Comparison of ENCODE assay signal across 17 cellular contexts in the genomic region with DNA sequence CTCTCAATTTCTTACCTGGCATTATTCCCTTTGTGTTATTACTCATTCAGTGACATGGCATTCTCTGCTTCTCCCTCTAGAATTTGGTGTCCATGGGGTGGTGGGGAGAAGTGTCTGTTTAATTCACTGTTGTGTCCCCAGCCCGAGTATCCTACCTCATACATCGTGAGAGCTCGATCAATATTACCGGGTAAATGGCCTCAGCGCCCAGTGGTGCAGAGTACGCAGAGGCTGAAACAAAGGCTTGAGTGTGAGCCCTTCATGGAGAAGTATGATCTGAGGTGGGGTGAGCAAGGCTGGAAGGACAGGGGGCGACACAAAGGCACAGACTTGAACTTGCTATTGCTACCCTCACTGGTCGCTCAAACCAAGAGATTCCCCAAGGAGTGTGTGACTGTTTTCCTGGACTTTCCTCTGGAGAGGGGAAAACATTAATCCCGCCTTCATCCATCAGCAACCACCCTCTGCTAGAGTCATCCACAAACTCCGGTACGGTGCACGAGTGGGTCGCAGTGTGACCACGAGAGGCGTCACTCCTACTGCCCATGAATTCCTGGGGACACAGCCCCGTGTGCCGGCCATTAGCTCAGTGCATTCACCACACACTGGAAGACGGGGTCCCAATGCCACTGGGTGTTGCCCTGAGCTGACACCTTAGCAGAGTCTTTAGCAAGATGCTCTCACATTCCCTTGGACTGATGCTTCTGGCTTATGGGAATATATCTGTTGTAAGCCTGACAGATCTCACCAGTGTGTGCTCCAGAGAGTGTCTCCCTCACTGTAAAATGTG. TPM values are rescaled to one million over a fixed set of nuclear protein-coding genes. Genes with fewer than 3 reads are reported as not detected.
A peak's percentile ranks its signal among the peaks of the same experiment; 100 is the strongest.
DNase-seq lines count a peak whose midpoint lies in the region; ATAC-seq, FAIRE-seq and TF ChIP-seq lines count a peak whose summit lies in the region.
"Had no signal": no experiment of that assay in that cellular context is flagged by ENCODE, and none has a peak within 500 bp of the region (broad histone marks: within the 10 kb centered on the region; RNA-seq: fewer than 3 reads in every experiment).

No MANE protein-coding gene starts in this region.

- TF ChIP-seq CTCF in HepG2 (CRISPR knock-in tag; IDR thresholded peaks at IDR 0.05), result peak; percentile 36; the same call in 1 of the 2 replicates
- no peak for TF ChIP-seq CTCF in right lobe of liver (IDR thresholded peaks at IDR 0.05)
- TF ChIP-seq CTCF in upper lobe of left lung (IDR thresholded peaks at IDR 0.05), result no peak

- peak; percentile 90 for ATAC-seq in HepG2
- ATAC-seq in right lobe of liver, result no peak
- peak; percentile 24 to 28 for ATAC-seq in upper lobe of left lung (ENCODE audit: low FRiP score in 2 of 2)
- ATAC-seq: GM12878, K562 had no signal

- DNase-seq in HepG2 (ENCODE audit: low spot score), result peak; percentile 21
- no peak for DNase-seq in right lobe of liver
- DNase-seq in mesendoderm, result no peak
- DNase-seq in upper lobe of left lung, result no peak
- DNase-seq in G401 (ENCODE audit: low spot score), result no peak
- no peak for DNase-seq in stimulated activated CD4-positive, alpha-beta T cell treated with anti-CD3 and anti-CD28 coated beads, Interleukin-1b, Interleukin-23, amount 100 ng/mL, for 48 hours
- DNase-seq in anterior cingulate cortex (lab: John Stamatoyannopoulos, UW), result no peak
- DNase-seq: 8988T; C1 segment of cervical spinal cord; Calu3; CD4-positive, alpha-beta T cell; DMS 273 treated with DMSO at 0.1 percent for 48 hours; GM23248; H9 had no signal

- no peak overlapping the region for H4K5ac ChIP-seq in mesendoderm (ENCODE audit: low read length)

- H3K56ac ChIP-seq in mesendoderm (ENCODE audit: low read length), result no peak overlapping the region

- H3K79me1 ChIP-seq in mesendoderm (ENCODE audit: low read length), result no peaks in the 10 kb centered on the region

- POLR2A ChIA-PET in HepG2 (lab: Yijun Ruan, JAX), result no interaction called here

- BruUV-seq in HepG2 (replicated peaks; lab: Mats Ljungman, UMichigan), result no TSS peak

- 17% methylated on average over 10 of the region's 18 CpGs for WGBS in HepG2 (ENCODE audit: low lambda C conversion rate)
- 55% methylated on average over 10 of the region's 18 CpGs for WGBS in right lobe of liver (ENCODE audit: insufficient coverage, low coverage, low lambda C conversion rate, missing lambda C conversion rate)
- WGBS in mesendoderm (ENCODE audit: extremely low coverage, insufficient coverage, low lambda C conversion rate), result no CpG with 5 or more reads among the region's 18 CpGs
- WGBS in upper lobe of left lung, 2 donors, result 93 to 94% methylated on average over 17 to 18 of the region's 18 CpGs

- peak overlapping the region; percentile 68 for H3K23ac ChIP-seq in mesendoderm (ENCODE audit: low read length)

- H3K18ac ChIP-seq in mesendoderm (ENCODE audit: low read length), result no peak overlapping the region

- peaks cover 9% of the 10 kb centered on the region; the same call in 1 of the 2 replicates for H3K9me3 ChIP-seq in HepG2 (ENCODE audit: low read length)
- peaks cover 0 to 3% (median 0%) of the 10 kb centered on the region in 4 donors for H3K9me3 ChIP-seq in right lobe of liver
- H3K9me3 ChIP-seq in upper lobe of left lung, result peaks cover 0 to 12% (median 8%) of the 10 kb centered on the region in 4 donors

- H2AFZ ChIP-seq in HepG2 (ENCODE audit: low read length), result no peak overlapping the region
- H2AFZ ChIP-seq: GM23248 had no signal

- H3K4me3 ChIP-seq in HepG2 (replicated peaks in 1 of 3; ENCODE audit: insufficient read depth in 1 of 3, low read depth in 2 of 3, low read length in 3 of 3), result no peak overlapping the region
- no peak overlapping the region for H3K4me3 ChIP-seq in right lobe of liver
- H3K4me3 ChIP-seq in mesendoderm (ENCODE audit: low read length), result no peak overlapping the region
- H3K4me3 ChIP-seq in upper lobe of left lung, result no peak overlapping the region
- H3K4me3 ChIP-seq: GM12878, GM23248, K562 had no signal

- no peak for TF ChIP-seq RAD21 in HepG2 (CRISPR knock-in tag; IDR thresholded peaks at IDR 0.05)

- H3K9ac ChIP-seq in HepG2 (ENCODE audit: insufficient read depth, low read depth, low read length) (no peak overlapping the region), mesendoderm (ENCODE audit: low read length) (no peak overlapping the region)
- H3K9ac ChIP-seq: GM23248 had no signal

- intact Hi-C loops in HepG2 (cut with micrococcal nuclease; ENCODE audit: unreplicated experiment), result no loop called here
- intact Hi-C loops in right lobe of liver (cut with DNase I), result no loop called here

- no peak for TF ChIP-seq EP300 in HepG2 (IDR thresholded peaks at IDR 0.05; ENCODE audit: low read depth in 2 of 2, low read length in 2 of 2)
- no peak for TF ChIP-seq EP300 in HepG2 (CRISPR knock-in tag; IDR thresholded peaks at IDR 0.05; ENCODE audit: borderline replicate concordance)
- TF ChIP-seq EP300 in upper lobe of left lung (IDR thresholded peaks at IDR 0.05), result no peak

- H3K79me2 ChIP-seq in HepG2 (ENCODE audit: insufficient read depth, low read length) (no peaks in the 10 kb centered on the region), mesendoderm (ENCODE audit: control insufficient read depth, insufficient read depth, low read length) (no peaks in the 10 kb centered on the region)

- H3K4me1 ChIP-seq in HepG2 (ENCODE audit: insufficient read depth, low read length) (peaks cover 35% of the 10 kb centered on the region), right lobe of liver (no peaks in the 10 kb centered on the region), mesendoderm (ENCODE audit: control insufficient read depth, low read depth, low read length) (peaks cover 8% of the 10 kb centered on the region), upper lobe of left lung (no peaks in the 10 kb centered on the region)

- H4K8ac ChIP-seq in mesendoderm (ENCODE audit: low read depth, low read length), result no peak overlapping the region

- no peak for TF ChIP-seq POLR2A in HepG2 (IDR thresholded peaks at IDR 0.05; ENCODE audit: insufficient read depth in 1 of 2, low read depth in 2 of 2, low read length in 2 of 2)
- TF ChIP-seq POLR2A in right lobe of liver (IDR thresholded peaks at IDR 0.05), result no peak
- no peak for TF ChIP-seq POLR2A in upper lobe of left lung (IDR thresholded peaks at IDR 0.05)

- CTCF ChIA-PET in HepG2 (lab: Yijun Ruan, JAX; ENCODE audit: low intra/inter-chr PET ratio, low total read pairs), result no interaction called here

- no peak overlapping the region for H2BK15ac ChIP-seq in mesendoderm (replicated peaks; ENCODE audit: low read depth)

- H2AK5ac ChIP-seq in mesendoderm (ENCODE audit: low read length), result no peak overlapping the region

- H2BK5ac ChIP-seq in mesendoderm (ENCODE audit: low read length), result no peak overlapping the region

- no peak overlapping the region for H3K4ac ChIP-seq in mesendoderm (ENCODE audit: low read depth, low read length)

- H3K36me3 ChIP-seq in HepG2 (replicated peaks in 1 of 2; ENCODE audit: control insufficient read depth in 1 of 2, insufficient read depth in 2 of 2, low read length in 2 of 2) (no peaks in the 10 kb centered on the region), right lobe of liver (no peaks in the 10 kb centered on the region), mesendoderm (ENCODE audit: control insufficient read depth, insufficient read depth, low read length) (no peaks in the 10 kb centered on the region), upper lobe of left lung (no peaks in the 10 kb centered on the region)

- H2BK120ac ChIP-seq in mesendoderm (ENCODE audit: low read depth, low read length), result no peak overlapping the region

- H3K27ac ChIP-seq in HepG2 (ENCODE audit: extremely low read length, insufficient read depth, low read length), result no peak overlapping the region
- no peak overlapping the region for H3K27ac ChIP-seq in right lobe of liver
- no peak overlapping the region for H3K27ac ChIP-seq in mesendoderm (ENCODE audit: low read depth, low read length)
- H3K27ac ChIP-seq in upper lobe of left lung, result no peak overlapping the region
- H3K27ac ChIP-seq: GM23248 had no signal

- no peaks in the 10 kb centered on the region for H4K20me1 ChIP-seq in HepG2 (ENCODE audit: insufficient read depth, low read length)

- peaks cover 7 to 33% of the 10 kb centered on the region in 2 experiments; a peak in 4 of 5 replicates for H3K27me3 ChIP-seq in HepG2 (ENCODE audit: control insufficient read depth in 1 of 2, insufficient read depth in 2 of 2, low read length in 2 of 2)
- H3K27me3 ChIP-seq in right lobe of liver, result no peaks in the 10 kb centered on the region
- no peaks in the 10 kb centered on the region for H3K27me3 ChIP-seq in mesendoderm (ENCODE audit: insufficient read depth, low read length, poor library complexity)
- H3K27me3 ChIP-seq in upper lobe of left lung, result no peaks in the 10 kb centered on the region

- in situ Hi-C loops in HepG2 (cut with HindIII; ENCODE audit: extremely low pct_ligation_motif_present, low pct_unique_long_range_greater_than_20kb), result no loop called here
- in situ Hi-C loops in G401 (cut with HindIII; ENCODE audit: low sequenced_read_pairs), result no loop called here

- no peak for FAIRE-seq in HepG2 (lab: Jason Lieb, UNC)
- FAIRE-seq: GM12878, GM18507, K562 had no signal

- H3K4me2 ChIP-seq in HepG2 (ENCODE audit: low read depth, low read length), result peak overlapping the region; percentile 25
- no peak overlapping the region for H3K4me2 ChIP-seq in mesendoderm (ENCODE audit: low read length)

RNA-seq across cellular contexts. Expression of a gene that starts 35.0 kb away (rescaled TPM):
- total RNA-seq in HepG2 (2016; rRNA removed; fragmentation: Illumina TruSeq; extraction: Trizol) (107 and 117 TPM in 2 replicates), right lobe of liver (100 to 1,000 TPM in 3 of 6 experiments, 10 to 100 TPM in 3; 67.0 to 283 (median 94.1) TPM), upper lobe of left lung (100 to 1,000 TPM in 5 of 6 donors, 10 to 100 TPM in 1; 23.0 to 404 (median 237) TPM)
- 18.0 and 19.0 TPM in 2 replicates for total RNA-seq in HepG2 (2016; cell fraction: cytosol; rRNA removed; fragmentation: Illumina TruSeq; extraction: Trizol; ENCODE audit: low read depth)
- 91.6 and 108 TPM in 2 replicates for total RNA-seq in HepG2 (2016; cell fraction: insoluble cytoplasmic fraction; rRNA removed; fragmentation: Illumina TruSeq; extraction: Trizol)
- 58.9 and 60.9 TPM in 2 replicates for total RNA-seq in HepG2 (2016; cell fraction: membrane; rRNA removed; fragmentation: Illumina TruSeq; extraction: Trizol)
- total RNA-seq in HepG2 (2016; cell fraction: nucleus; rRNA removed; fragmentation: Illumina TruSeq; extraction: Trizol), result 68.6 and 72.9 TPM in 2 replicates
- 126 and 136 TPM in 2 replicates for polyA plus RNA-seq in HepG2 (2011; rRNA removed)
- polyA plus RNA-seq in HepG2 (2011; cell fraction: cytosol; rRNA removed), result 73.2 and 112 TPM in 2 replicates
- polyA plus RNA-seq in HepG2 (2011; cell fraction: nucleus; rRNA removed), result 161 and 292 TPM in 2 replicates
- polyA plus RNA-seq in HepG2 (2012), result 60.9 and 65.2 TPM in 2 replicates
- polyA plus RNA-seq in HepG2 (2016; cell fraction: cytosol; fragmentation: Illumina TruSeq; extraction: Trizol; ENCODE audit: low read depth), result 10.4 and 11.6 TPM in 2 replicates
- polyA plus RNA-seq in HepG2 (2016; cell fraction: insoluble cytoplasmic fraction; fragmentation: Illumina TruSeq; extraction: Trizol; ENCODE audit: low read depth), result 75.4 and 106 TPM in 2 replicates
- 24.6 and 25.9 TPM in 2 replicates for polyA plus RNA-seq in HepG2 (2016; cell fraction: membrane; fragmentation: Illumina TruSeq; extraction: Trizol; ENCODE audit: low read depth)
- 90.1 and 100 TPM in 2 replicates for polyA plus RNA-seq in HepG2 (2016; cell fraction: nucleus; fragmentation: Illumina TruSeq; extraction: Trizol; ENCODE audit: insufficient read depth, low read depth)
- polyA minus RNA-seq in HepG2 (2011; rRNA and poly(A)+ RNA removed; ENCODE audit: low replicate concordance), result 30.5 and 379 TPM in 2 replicates
- 191 and 225 TPM in 2 replicates for polyA minus RNA-seq in HepG2 (2011; cell fraction: cytosol; rRNA and poly(A)+ RNA removed)
- polyA minus RNA-seq in HepG2 (2011; cell fraction: nucleus; rRNA and poly(A)+ RNA removed), result 120 and 156 TPM in 2 replicates
- 110 TPM for polyA plus RNA-seq in mesendoderm (2013, experiment 1 of 2)
- 112 TPM for polyA plus RNA-seq in mesendoderm (2013, experiment 2 of 2)
- total RNA-seq in G401 (2014; rRNA removed; shearing (Covaris generic)), result 91.6 and 101 TPM in 2 replicates

Comparison
In these comparisons a context has a peak if more than half of its experiments do, and no peak if none do; other contexts are left out.
1. ATAC-seq: peak in HepG2 (single experiment) and upper lobe of left lung (2 of 2); none in right lobe of liver (0 of 4).